ENCODE assay signal across 1 cellular context in the genomic region with DNA sequence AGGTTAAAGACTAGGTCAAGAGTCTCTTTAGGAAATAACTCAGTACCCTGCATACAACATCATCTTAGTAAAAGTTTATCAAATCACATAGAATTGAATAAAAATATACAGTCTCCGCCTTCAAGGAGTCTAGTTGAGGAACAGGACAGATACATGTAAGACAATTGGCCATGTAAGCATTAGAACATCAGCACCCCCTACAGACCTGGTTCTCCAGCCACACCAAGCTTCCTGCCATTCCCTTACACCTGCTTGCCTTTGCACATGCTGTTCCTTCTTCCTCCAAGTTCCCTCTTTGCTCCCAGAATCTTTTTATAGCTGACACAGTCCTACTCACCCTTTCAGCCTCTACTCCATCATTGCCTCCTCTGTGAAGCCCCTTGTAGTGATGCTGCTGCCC.
TF ChIP-seq lines count a peak whose summit lies in the region.

No MANE protein-coding gene starts in this region.

TF ChIP-seq in WTC11, 78 proteins besides CTCF, POLR2A, EP300 and RAD21 (continued from another document):
- TF ChIP-seq, protein P1, sequence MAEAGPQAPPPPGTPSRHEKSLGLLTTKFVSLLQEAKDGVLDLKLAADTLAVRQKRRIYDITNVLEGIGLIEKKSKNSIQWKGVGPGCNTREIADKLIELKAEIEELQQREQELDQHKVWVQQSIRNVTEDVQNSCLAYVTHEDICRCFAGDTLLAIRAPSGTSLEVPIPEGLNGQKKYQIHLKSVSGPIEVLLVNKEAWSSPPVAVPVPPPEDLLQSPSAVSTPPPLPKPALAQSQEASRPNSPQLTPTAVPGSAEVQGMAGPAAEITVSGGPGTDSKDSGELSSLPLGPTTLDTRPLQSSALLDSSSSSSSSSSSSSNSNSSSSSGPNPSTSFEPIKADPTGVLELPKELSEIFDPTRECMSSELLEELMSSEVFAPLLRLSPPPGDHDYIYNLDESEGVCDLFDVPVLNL (CRISPR knock-in tag; IDR thresholded peaks at IDR 0.05; ENCODE audit: borderline replicate concordance, low read depth) = no peak
- no peak for TF ChIP-seq ZNF317 (CRISPR knock-in tag; IDR thresholded peaks at IDR 0.05; ENCODE audit: borderline replicate concordance, low read depth)
- TF ChIP-seq PRRX2 (CRISPR knock-in tag; IDR thresholded peaks at IDR 0.05) = no peak
- no peak for TF ChIP-seq ZNF671 (CRISPR knock-in tag; IDR thresholded peaks at IDR 0.05)
- TF ChIP-seq GTF2I (CRISPR knock-in tag; conservative IDR thresholded peaks at IDR 0.05) = no peak
- no peak for TF ChIP-seq ZNF423 (CRISPR knock-in tag; IDR thresholded peaks at IDR 0.05)
- no peak for TF ChIP-seq ETV6 (CRISPR knock-in tag; IDR thresholded peaks at IDR 0.05)
- TF ChIP-seq, protein P2, sequence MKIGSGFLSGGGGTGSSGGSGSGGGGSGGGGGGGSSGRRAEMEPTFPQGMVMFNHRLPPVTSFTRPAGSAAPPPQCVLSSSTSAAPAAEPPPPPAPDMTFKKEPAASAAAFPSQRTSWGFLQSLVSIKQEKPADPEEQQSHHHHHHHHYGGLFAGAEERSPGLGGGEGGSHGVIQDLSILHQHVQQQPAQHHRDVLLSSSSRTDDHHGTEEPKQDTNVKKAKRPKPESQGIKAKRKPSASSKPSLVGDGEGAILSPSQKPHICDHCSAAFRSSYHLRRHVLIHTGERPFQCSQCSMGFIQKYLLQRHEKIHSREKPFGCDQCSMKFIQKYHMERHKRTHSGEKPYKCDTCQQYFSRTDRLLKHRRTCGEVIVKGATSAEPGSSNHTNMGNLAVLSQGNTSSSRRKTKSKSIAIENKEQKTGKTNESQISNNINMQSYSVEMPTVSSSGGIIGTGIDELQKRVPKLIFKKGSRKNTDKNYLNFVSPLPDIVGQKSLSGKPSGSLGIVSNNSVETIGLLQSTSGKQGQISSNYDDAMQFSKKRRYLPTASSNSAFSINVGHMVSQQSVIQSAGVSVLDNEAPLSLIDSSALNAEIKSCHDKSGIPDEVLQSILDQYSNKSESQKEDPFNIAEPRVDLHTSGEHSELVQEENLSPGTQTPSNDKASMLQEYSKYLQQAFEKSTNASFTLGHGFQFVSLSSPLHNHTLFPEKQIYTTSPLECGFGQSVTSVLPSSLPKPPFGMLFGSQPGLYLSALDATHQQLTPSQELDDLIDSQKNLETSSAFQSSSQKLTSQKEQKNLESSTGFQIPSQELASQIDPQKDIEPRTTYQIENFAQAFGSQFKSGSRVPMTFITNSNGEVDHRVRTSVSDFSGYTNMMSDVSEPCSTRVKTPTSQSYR (CRISPR knock-in tag; IDR thresholded peaks at IDR 0.05) = no peak
- no peak for TF ChIP-seq ZNF121 (CRISPR knock-in tag; IDR thresholded peaks at IDR 0.05)
- TF ChIP-seq CREB1 (CRISPR knock-in tag; IDR thresholded peaks at IDR 0.05) = no peak
- TF ChIP-seq ATF1 (CRISPR knock-in tag; IDR thresholded peaks at IDR 0.05) = no peak
